ENCODE assay signal across 23 cellular contexts in the genomic region with DNA sequence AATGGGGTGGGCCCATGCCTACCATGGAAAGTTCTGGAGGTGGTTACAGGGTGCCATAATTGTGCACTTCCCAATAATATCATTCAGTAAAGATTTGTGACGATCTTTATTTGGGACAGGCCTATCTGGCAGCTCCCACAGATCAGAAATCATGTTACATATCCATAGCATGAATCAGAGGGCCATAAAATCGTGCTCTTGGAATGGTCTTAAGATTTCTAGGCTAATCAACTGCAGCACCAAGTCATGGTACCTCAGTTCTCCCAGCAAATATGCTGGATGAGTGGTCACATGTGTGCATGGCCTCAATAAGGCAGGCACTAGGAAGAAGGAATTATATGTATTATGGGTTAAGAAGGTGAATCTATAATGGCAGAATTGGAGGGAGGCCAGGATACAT.
"Had no signal": no experiment of that assay in that cellular context is flagged by ENCODE, and none has a peak within 500 bp of the region (broad histone marks: within the 10 kb centered on the region; RNA-seq: fewer than 3 reads in every experiment).

No MANE protein-coding gene starts in this region.

- FAIRE-seq: frontal cortex, pancreas, TTC549 had no signal

- H3K4me3 ChIP-seq: cardiac muscle cell, dorsolateral prefrontal cortex, pancreas, stomach had no signal

- H3K9me3 Mint-ChIP-seq: activated B cell treated with CpG ODN at 0.5 μM for 24 hours; activated CD8-positive, alpha-beta T cell treated with anti-CD3 and anti-CD28 coated beads for 36 hours; activated naive CD8-positive, alpha-beta T cell treated with anti-CD3 and anti-CD28 coated beads, Interleukin-2, amount 10 ng/mL, durations not matched to agents 7 days and 5 days; activated T-helper 2 cell treated with anti-CD3 and anti-CD28 coated beads, Interferon-gamma antibody, Interleukin-2, Interleukin-4, amounts not matched to agents 10 μg/mL and 5 μg/mL and 100 μg/mL, durations not matched to agents 14 hours and 24 hours and 36 hours; memory B cell; stimulated activated effector memory CD8-positive, alpha-beta T cell treated with anti-CD3 and anti-CD28 coated beads, Interleukin-12 subunit alpha, Interleukin-12 subunit beta, amount 100 ng/mL, for 72 hours; T-helper 2 cell treated with Interferon-gamma antibody and Interleukin-4, amounts not matched to agents 5 μg/mL and 100 μg/mL, for 36 hours had no signal

- ATAC-seq: activated CD8-positive, alpha-beta T cell treated with anti-CD3 and anti-CD28 coated beads for 36 hours; left ventricle myocardium superior; naive thymus-derived CD4-positive, alpha-beta T cell; pancreas; sciatic nerve; stimulated activated effector memory CD8-positive, alpha-beta T cell treated with anti-CD3 and anti-CD28 coated beads, Interleukin-12 subunit alpha, Interleukin-12 subunit beta, amount 100 ng/mL, for 72 hours had no signal

- H3K4me3 Mint-ChIP-seq: activated B cell treated with CpG ODN at 0.5 μM for 24 hours; activated CD8-positive, alpha-beta T cell treated with anti-CD3 and anti-CD28 coated beads for 36 hours; activated naive CD8-positive, alpha-beta T cell treated with anti-CD3 and anti-CD28 coated beads, Interleukin-2, amount 10 ng/mL, durations not matched to agents 7 days and 5 days; memory B cell; naive thymus-derived CD4-positive, alpha-beta T cell; stimulated activated effector memory CD8-positive, alpha-beta T cell treated with anti-CD3 and anti-CD28 coated beads, Interleukin-12 subunit alpha, Interleukin-12 subunit beta, amount 100 ng/mL, for 72 hours; T-helper 2 cell treated with Interferon-gamma antibody and Interleukin-4, amounts not matched to agents 5 μg/mL and 100 μg/mL, for 36 hours had no signal

- H3K9me3 ChIP-seq: pancreas, stomach had no signal

- H3K27ac ChIP-seq: cardiac muscle cell, dorsolateral prefrontal cortex, pancreas had no signal

- H3K36me3 Mint-ChIP-seq: activated naive CD8-positive, alpha-beta T cell treated with anti-CD3 and anti-CD28 coated beads, Interleukin-2, amount 10 ng/mL, durations not matched to agents 7 days and 5 days; memory B cell; naive thymus-derived CD4-positive, alpha-beta T cell; stimulated activated effector memory CD8-positive, alpha-beta T cell treated with anti-CD3 and anti-CD28 coated beads, Interleukin-12 subunit alpha, Interleukin-12 subunit beta, amount 100 ng/mL, for 72 hours had no signal

- H3K27me3 ChIP-seq: cardiac muscle cell, pancreas, stomach had no signal

- H3K27ac Mint-ChIP-seq: activated B cell treated with CpG ODN at 0.5 μM for 24 hours; activated CD8-positive, alpha-beta T cell treated with anti-CD3 and anti-CD28 coated beads for 36 hours; activated naive CD8-positive, alpha-beta T cell treated with anti-CD3 and anti-CD28 coated beads, Interleukin-2, amount 10 ng/mL, durations not matched to agents 7 days and 5 days; activated T-helper 2 cell treated with anti-CD3 and anti-CD28 coated beads, Interferon-gamma antibody, Interleukin-2, Interleukin-4, amounts not matched to agents 10 μg/mL and 5 μg/mL and 100 μg/mL, durations not matched to agents 14 hours and 24 hours and 36 hours; memory B cell; naive thymus-derived CD4-positive, alpha-beta T cell; stimulated activated effector memory CD8-positive, alpha-beta T cell treated with anti-CD3 and anti-CD28 coated beads, Interleukin-12 subunit alpha, Interleukin-12 subunit beta, amount 100 ng/mL, for 72 hours; T-helper 2 cell treated with Interferon-gamma antibody and Interleukin-4, amounts not matched to agents 5 μg/mL and 100 μg/mL, for 36 hours had no signal

- DNase-seq: activated B cell treated with CpG ODN at 0.5 μM for 24 hours; activated CD4-positive, alpha-beta T cell treated with anti-CD3 and anti-CD28 coated beads for 4 hours; activated CD8-positive, alpha-beta T cell treated with anti-CD3 and anti-CD28 coated beads for 36 hours; activated naive CD4-positive, alpha-beta T cell treated with Interleukin-2 at 50 U/mL for 16 hours; activated naive CD8-positive, alpha-beta T cell treated with anti-CD3 and anti-CD28 coated beads, Interleukin-2, amount 10 ng/mL, durations not matched to agents 7 days and 5 days; activated T-cell treated with anti-CD3 and anti-CD28 coated beads, Interleukin-2, amount 50 U/mL, for 1 hour; amygdala; dorsolateral prefrontal cortex; head of caudate nucleus; left ventricle myocardium superior; naive thymus-derived CD4-positive, alpha-beta T cell; pancreas; stimulated activated CD4-positive, alpha-beta T cell treated with anti-CD3 and anti-CD28 coated beads, Interleukin-4, amount 100 ng/mL, for 24 hours; stomach; trophoblast cell had no signal

- H3K4me1 Mint-ChIP-seq: activated B cell treated with CpG ODN at 0.5 μM for 24 hours; activated naive CD8-positive, alpha-beta T cell treated with anti-CD3 and anti-CD28 coated beads, Interleukin-2, amount 10 ng/mL, durations not matched to agents 7 days and 5 days; stimulated activated effector memory CD8-positive, alpha-beta T cell treated with anti-CD3 and anti-CD28 coated beads, Interleukin-12 subunit alpha, Interleukin-12 subunit beta, amount 100 ng/mL, for 72 hours had no signal
